3 cellular contexts compared by ENCODE assay signal in the genomic region with DNA sequence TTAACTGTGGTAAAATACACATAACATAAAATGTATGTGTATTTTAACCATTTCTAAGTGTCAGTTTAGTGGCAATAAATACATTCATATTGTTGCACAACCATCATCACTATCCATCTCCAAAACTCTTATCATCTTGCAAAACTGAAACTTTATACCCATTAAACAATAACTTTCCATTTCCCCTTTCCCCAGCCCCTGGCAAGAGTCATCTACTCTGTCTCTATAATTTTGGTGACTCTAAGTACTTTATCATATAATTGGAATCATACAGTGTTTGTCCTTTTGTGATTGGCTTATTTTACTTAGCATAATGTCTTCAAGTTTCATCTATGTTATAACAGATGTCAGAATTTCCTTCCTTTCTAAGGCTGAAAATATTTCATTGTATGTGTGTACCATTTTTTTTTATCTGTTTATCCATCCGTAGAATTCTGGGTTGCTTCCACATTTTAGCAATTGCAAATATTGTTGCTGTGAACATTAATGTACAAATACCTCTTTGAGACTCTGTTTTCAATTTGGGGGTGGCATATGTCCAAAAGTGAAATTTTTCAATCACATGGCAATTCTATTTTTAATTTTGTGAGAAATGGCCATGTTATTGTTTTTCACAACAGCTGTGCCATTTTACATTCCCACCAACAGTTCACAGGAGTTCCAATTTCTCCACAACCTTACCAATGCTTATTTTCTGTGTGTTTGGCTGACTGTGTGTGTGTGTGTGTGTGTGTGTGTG.
TF ChIP-seq lines count a peak whose summit lies in the region.

No MANE protein-coding gene starts in this region.

TF ChIP-seq in SK-N-SH treated with all-trans-retinoic acid at 6 μM for 48 hours, 23 proteins besides CTCF, POLR2A, EP300 and RAD21 (continues in another document):
- TF ChIP-seq SNAI2 (CRISPR knock-in tag; IDR thresholded peaks at IDR 0.05) = no peak
- TF ChIP-seq ZNF8 (CRISPR knock-in tag; IDR thresholded peaks at IDR 0.05) = no peak
- no peak for TF ChIP-seq ZC3H10 (CRISPR knock-in tag; IDR thresholded peaks at IDR 0.05)
- TF ChIP-seq, protein P1, sequence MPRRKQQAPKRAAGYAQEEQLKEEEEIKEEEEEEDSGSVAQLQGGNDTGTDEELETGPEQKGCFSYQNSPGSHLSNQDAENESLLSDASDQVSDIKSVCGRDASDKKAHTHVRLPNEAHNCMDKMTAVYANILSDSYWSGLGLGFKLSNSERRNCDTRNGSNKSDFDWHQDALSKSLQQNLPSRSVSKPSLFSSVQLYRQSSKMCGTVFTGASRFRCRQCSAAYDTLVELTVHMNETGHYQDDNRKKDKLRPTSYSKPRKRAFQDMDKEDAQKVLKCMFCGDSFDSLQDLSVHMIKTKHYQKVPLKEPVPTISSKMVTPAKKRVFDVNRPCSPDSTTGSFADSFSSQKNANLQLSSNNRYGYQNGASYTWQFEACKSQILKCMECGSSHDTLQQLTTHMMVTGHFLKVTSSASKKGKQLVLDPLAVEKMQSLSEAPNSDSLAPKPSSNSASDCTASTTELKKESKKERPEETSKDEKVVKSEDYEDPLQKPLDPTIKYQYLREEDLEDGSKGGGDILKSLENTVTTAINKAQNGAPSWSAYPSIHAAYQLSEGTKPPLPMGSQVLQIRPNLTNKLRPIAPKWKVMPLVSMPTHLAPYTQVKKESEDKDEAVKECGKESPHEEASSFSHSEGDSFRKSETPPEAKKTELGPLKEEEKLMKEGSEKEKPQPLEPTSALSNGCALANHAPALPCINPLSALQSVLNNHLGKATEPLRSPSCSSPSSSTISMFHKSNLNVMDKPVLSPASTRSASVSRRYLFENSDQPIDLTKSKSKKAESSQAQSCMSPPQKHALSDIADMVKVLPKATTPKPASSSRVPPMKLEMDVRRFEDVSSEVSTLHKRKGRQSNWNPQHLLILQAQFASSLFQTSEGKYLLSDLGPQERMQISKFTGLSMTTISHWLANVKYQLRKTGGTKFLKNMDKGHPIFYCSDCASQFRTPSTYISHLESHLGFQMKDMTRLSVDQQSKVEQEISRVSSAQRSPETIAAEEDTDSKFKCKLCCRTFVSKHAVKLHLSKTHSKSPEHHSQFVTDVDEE (CRISPR knock-in tag; IDR thresholded peaks at IDR 0.05) = no peak
- no peak for TF ChIP-seq TCF4 (CRISPR knock-in tag; IDR thresholded peaks at IDR 0.05; ENCODE audit: borderline replicate concordance)
- TF ChIP-seq, protein P2, sequence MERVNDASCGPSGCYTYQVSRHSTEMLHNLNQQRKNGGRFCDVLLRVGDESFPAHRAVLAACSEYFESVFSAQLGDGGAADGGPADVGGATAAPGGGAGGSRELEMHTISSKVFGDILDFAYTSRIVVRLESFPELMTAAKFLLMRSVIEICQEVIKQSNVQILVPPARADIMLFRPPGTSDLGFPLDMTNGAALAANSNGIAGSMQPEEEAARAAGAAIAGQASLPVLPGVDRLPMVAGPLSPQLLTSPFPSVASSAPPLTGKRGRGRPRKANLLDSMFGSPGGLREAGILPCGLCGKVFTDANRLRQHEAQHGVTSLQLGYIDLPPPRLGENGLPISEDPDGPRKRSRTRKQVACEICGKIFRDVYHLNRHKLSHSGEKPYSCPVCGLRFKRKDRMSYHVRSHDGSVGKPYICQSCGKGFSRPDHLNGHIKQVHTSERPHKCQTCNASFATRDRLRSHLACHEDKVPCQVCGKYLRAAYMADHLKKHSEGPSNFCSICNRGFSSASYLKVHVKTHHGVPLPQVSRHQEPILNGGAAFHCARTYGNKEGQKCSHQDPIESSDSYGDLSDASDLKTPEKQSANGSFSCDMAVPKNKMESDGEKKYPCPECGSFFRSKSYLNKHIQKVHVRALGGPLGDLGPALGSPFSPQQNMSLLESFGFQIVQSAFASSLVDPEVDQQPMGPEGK (CRISPR knock-in tag; IDR thresholded peaks at IDR 0.05; ENCODE audit: borderline replicate concordance) = no peak
- no peak for TF ChIP-seq ARNTL (CRISPR knock-in tag; IDR thresholded peaks at IDR 0.05; ENCODE audit: borderline replicate concordance, low read depth)
- no peak for TF ChIP-seq ZNF70 (CRISPR knock-in tag; IDR thresholded peaks at IDR 0.05)
- TF ChIP-seq, protein P3, sequence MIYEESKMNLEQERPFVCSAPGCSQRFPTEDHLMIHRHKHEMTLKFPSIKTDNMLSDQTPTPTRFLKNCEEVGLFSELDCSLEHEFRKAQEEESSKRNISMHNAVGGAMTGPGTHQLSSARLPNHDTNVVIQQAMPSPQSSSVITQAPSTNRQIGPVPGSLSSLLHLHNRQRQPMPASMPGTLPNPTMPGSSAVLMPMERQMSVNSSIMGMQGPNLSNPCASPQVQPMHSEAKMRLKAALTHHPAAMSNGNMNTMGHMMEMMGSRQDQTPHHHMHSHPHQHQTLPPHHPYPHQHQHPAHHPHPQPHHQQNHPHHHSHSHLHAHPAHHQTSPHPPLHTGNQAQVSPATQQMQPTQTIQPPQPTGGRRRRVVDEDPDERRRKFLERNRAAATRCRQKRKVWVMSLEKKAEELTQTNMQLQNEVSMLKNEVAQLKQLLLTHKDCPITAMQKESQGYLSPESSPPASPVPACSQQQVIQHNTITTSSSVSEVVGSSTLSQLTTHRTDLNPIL (CRISPR knock-in tag; IDR thresholded peaks at IDR 0.05; ENCODE audit: low read depth) = no peak
- no peak for TF ChIP-seq ZFP3 (CRISPR knock-in tag; IDR thresholded peaks at IDR 0.05)
- TF ChIP-seq OSR1 (CRISPR knock-in tag; IDR thresholded peaks at IDR 0.05) = no peak
- TF ChIP-seq BACH2 (CRISPR knock-in tag; IDR thresholded peaks at IDR 0.05; ENCODE audit: borderline replicate concordance) = no peak

TF ChIP-seq in SK-N-SH, 30 proteins besides CTCF, POLR2A, EP300 and RAD21:
- TF ChIP-seq NFIC (IDR thresholded peaks at IDR 0.05; ENCODE audit: borderline replicate concordance) (no peak), NRF1 (IDR thresholded peaks at IDR 0.05; ENCODE audit: low read depth, low read length) (no peak), GATA2 (CRISPR knock-in tag; IDR thresholded peaks at IDR 0.05) (no peak), ELF1 (IDR thresholded peaks at IDR 0.05) (no peak), JUND (IDR thresholded peaks at IDR 0.05) (no peak), POLR2AphosphoS5 (IDR thresholded peaks at IDR 0.05; ENCODE audit: low read depth, low read length) (no peak), RFX5 (IDR thresholded peaks at IDR 0.05; ENCODE audit: low read length) (no peak), FOXM1 (IDR thresholded peaks at IDR 0.05; ENCODE audit: low read depth) (no peak), SMC3 (IDR thresholded peaks at IDR 0.05; ENCODE audit: low read depth, low read length) (no peak)
- TF ChIP-seq, protein P4, sequence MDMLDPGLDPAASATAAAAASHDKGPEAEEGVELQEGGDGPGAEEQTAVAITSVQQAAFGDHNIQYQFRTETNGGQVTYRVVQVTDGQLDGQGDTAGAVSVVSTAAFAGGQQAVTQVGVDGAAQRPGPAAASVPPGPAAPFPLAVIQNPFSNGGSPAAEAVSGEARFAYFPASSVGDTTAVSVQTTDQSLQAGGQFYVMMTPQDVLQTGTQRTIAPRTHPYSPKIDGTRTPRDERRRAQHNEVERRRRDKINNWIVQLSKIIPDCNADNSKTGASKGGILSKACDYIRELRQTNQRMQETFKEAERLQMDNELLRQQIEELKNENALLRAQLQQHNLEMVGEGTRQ (IDR thresholded peaks at IDR 0.05; ENCODE audit: borderline replicate concordance, low read depth, low read length) = no peak
- TF ChIP-seq, protein P5, sequence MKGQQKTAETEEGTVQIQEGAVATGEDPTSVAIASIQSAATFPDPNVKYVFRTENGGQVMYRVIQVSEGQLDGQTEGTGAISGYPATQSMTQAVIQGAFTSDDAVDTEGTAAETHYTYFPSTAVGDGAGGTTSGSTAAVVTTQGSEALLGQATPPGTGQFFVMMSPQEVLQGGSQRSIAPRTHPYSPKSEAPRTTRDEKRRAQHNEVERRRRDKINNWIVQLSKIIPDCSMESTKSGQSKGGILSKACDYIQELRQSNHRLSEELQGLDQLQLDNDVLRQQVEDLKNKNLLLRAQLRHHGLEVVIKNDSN (IDR thresholded peaks at IDR 0.05; ENCODE audit: borderline replicate concordance, low read depth) = no peak
TF ChIP-seq in SK-N-SH: peak in this region for 0.

TF ChIP-seq in endothelial cell of umbilical vein, 7 proteins besides CTCF, POLR2A, EP300 and RAD21:
- TF ChIP-seq EZH2 (IDR thresholded peaks at IDR 0.05; ENCODE audit: borderline replicate concordance, low read depth, low read length, severe bottlenecking) (no peak), POLR2AphosphoS5 (IDR thresholded peaks at IDR 0.05; ENCODE audit: insufficient read depth, low read depth, low read length) (no peak), FOS (IDR thresholded peaks at IDR 0.05; ENCODE audit: borderline replicate concordance, insufficient read depth, low read length) (no peak), GATA2 (IDR thresholded peaks at IDR 0.05; ENCODE audit: insufficient read depth, insufficient read length, low read depth, low read length) (no peak), JUN (IDR thresholded peaks at IDR 0.05; ENCODE audit: borderline replicate concordance, insufficient read depth, insufficient read length, low read depth) (no peak), MYC (IDR thresholded peaks at IDR 0.05; ENCODE audit: low read depth, low read length) (no peak)
- TF ChIP-seq, protein P6, sequence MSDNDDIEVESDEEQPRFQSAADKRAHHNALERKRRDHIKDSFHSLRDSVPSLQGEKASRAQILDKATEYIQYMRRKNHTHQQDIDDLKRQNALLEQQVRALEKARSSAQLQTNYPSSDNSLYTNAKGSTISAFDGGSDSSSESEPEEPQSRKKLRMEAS (IDR thresholded peaks at IDR 0.05; ENCODE audit: insufficient read depth, insufficient read length) = no peak
